ENCODE assay signal across 30 cellular contexts in genomic region chr16:63577891-63578290, GRCh38.
"Had no signal": no experiment of that assay in that cellular context is flagged by ENCODE, and none has a peak within 500 bp of the region (broad histone marks: within the 10 kb centered on the region; RNA-seq: fewer than 3 reads in every experiment).

No MANE protein-coding gene starts in this region.

- H3K27me3 ChIP-seq: brain microvascular endothelial cell, SJCRH30 had no signal

- ATAC-seq: activated naive CD8-positive, alpha-beta T cell treated with anti-CD3 and anti-CD28 coated beads, Interleukin-2, amount 50 U/mL, for 24 hours; activated T-cell treated with anti-CD3 and anti-CD28 coated beads, Interleukin-2, amount 50 U/mL, for 4 hours; Panc1 had no signal

- H3K27ac ChIP-seq: brain microvascular endothelial cell, SJCRH30, SK-N-MC had no signal

- H3K27me3 Mint-ChIP-seq: activated B cell treated with CpG ODN at 0.5 μM for 24 hours; activated CD4-positive, alpha-beta memory T cell treated with anti-CD3 and anti-CD28 coated beads for 36 hours; activated naive CD4-positive, alpha-beta T cell treated with anti-CD3 and anti-CD28 coated beads, Interleukin-2, amount 10 ng/mL, durations not matched to agents 7 days and 5 days; activated naive CD8-positive, alpha-beta T cell; activated naive CD8-positive, alpha-beta T cell treated with anti-CD3 and anti-CD28 coated beads, Interleukin-2, amount 50 U/mL, for 24 hours had no signal

- H3K4me1 ChIP-seq: SJCRH30 had no signal

- H3K9me3 ChIP-seq: SJCRH30 had no signal

- H3K27ac Mint-ChIP-seq: activated B cell treated with CpG ODN at 0.5 μM for 24 hours; activated CD4-positive, alpha-beta memory T cell treated with anti-CD3 and anti-CD28 coated beads for 36 hours; activated naive CD4-positive, alpha-beta T cell treated with anti-CD3 and anti-CD28 coated beads, Interleukin-2, amount 10 ng/mL, durations not matched to agents 7 days and 5 days; activated naive CD8-positive, alpha-beta T cell; activated naive CD8-positive, alpha-beta T cell treated with anti-CD3 and anti-CD28 coated beads, Interleukin-2, amount 50 U/mL, for 24 hours; T-helper 1 cell treated with Interleukin-12 subunit alpha and Interleukin-12 subunit beta and Interleukin-4 antibody, amounts not matched to agents 30 μg/mL and 1 μg/mL, for 36 hours; T-helper 2 cell treated with Interferon-gamma antibody and Interleukin-4, amounts not matched to agents 5 μg/mL and 100 μg/mL, for 36 hours had no signal

- H3K4me3 Mint-ChIP-seq: activated B cell treated with CpG ODN at 0.5 μM for 24 hours; activated CD4-positive, alpha-beta memory T cell treated with anti-CD3 and anti-CD28 coated beads for 36 hours; activated naive CD4-positive, alpha-beta T cell treated with anti-CD3 and anti-CD28 coated beads, Interleukin-2, amount 10 ng/mL, durations not matched to agents 7 days and 5 days; activated naive CD8-positive, alpha-beta T cell; activated naive CD8-positive, alpha-beta T cell treated with anti-CD3 and anti-CD28 coated beads, Interleukin-2, amount 50 U/mL, for 24 hours; activated T-cell treated with anti-CD3 and anti-CD28 coated beads, Interleukin-2, amount 50 U/mL, for 4 hours; T-helper 1 cell treated with Interleukin-12 subunit alpha and Interleukin-12 subunit beta and Interleukin-4 antibody, amounts not matched to agents 30 μg/mL and 1 μg/mL, for 36 hours; T-helper 2 cell treated with Interferon-gamma antibody and Interleukin-4, amounts not matched to agents 5 μg/mL and 100 μg/mL, for 36 hours had no signal

- DNase-seq: activated B cell treated with CpG ODN at 0.5 μM for 24 hours; activated CD4-positive, alpha-beta memory T cell treated with anti-CD3 and anti-CD28 coated beads for 36 hours; activated CD4-positive, alpha-beta T cell treated with anti-CD3 and anti-CD28 coated beads for 4 hours; activated CD4-positive, alpha-beta T cell treated with anti-CD3 and anti-CD28 coated beads, Interleukin-2, amount 50 U/mL, for 1 hour; activated CD4-positive, CD25-positive, alpha-beta regulatory T cell treated with anti-CD3 and anti-CD28 coated beads, Interleukin-2, amount 50 U/mL, for 72 hours; activated CD8-positive, alpha-beta memory T cell treated with anti-CD3 and anti-CD28 coated beads, Interleukin-2, amount 50 U/mL, for 4 hours; activated effector memory CD4-positive, alpha-beta T cell treated with Interleukin-2 at 50 U/mL for 16 hours; activated naive CD4-positive, alpha-beta T cell treated with anti-CD3 and anti-CD28 coated beads, Interleukin-2, amount 10 ng/mL, durations not matched to agents 7 days and 5 days; activated naive CD8-positive, alpha-beta T cell treated with anti-CD3 and anti-CD28 coated beads, Interleukin-2, amount 50 U/mL, for 24 hours; activated T-cell treated with anti-CD3 and anti-CD28 coated beads for 4 hours; activated T-cell treated with anti-CD3 and anti-CD28 coated beads, Interleukin-2, amount 50 U/mL, for 4 hours; amniotic stem cell; aorta; brain microvascular endothelial cell; central memory CD4-positive, alpha-beta T cell; NCI-H1105; NCI-H1417 treated with DMSO at 0.1 percent for 48 hours; NCI-H1694 treated with DMSO at 0.1 percent for 48 hours; NCI-H2029 treated with DMSO at 0.1 percent for 48 hours; NCI-H2107; NCI-H2171; NCI-H510A; NCI-H526; SHP77; SJCRH30 had no signal

- H3K4me1 Mint-ChIP-seq: activated B cell treated with CpG ODN at 0.5 μM for 24 hours; activated naive CD4-positive, alpha-beta T cell treated with anti-CD3 and anti-CD28 coated beads, Interleukin-2, amount 10 ng/mL, durations not matched to agents 7 days and 5 days; activated naive CD8-positive, alpha-beta T cell treated with anti-CD3 and anti-CD28 coated beads, Interleukin-2, amount 50 U/mL, for 24 hours had no signal

- H3K36me3 Mint-ChIP-seq: activated CD4-positive, alpha-beta memory T cell treated with anti-CD3 and anti-CD28 coated beads for 36 hours; activated naive CD4-positive, alpha-beta T cell treated with anti-CD3 and anti-CD28 coated beads, Interleukin-2, amount 10 ng/mL, durations not matched to agents 7 days and 5 days; activated naive CD8-positive, alpha-beta T cell had no signal
